In the genomic region with DNA sequence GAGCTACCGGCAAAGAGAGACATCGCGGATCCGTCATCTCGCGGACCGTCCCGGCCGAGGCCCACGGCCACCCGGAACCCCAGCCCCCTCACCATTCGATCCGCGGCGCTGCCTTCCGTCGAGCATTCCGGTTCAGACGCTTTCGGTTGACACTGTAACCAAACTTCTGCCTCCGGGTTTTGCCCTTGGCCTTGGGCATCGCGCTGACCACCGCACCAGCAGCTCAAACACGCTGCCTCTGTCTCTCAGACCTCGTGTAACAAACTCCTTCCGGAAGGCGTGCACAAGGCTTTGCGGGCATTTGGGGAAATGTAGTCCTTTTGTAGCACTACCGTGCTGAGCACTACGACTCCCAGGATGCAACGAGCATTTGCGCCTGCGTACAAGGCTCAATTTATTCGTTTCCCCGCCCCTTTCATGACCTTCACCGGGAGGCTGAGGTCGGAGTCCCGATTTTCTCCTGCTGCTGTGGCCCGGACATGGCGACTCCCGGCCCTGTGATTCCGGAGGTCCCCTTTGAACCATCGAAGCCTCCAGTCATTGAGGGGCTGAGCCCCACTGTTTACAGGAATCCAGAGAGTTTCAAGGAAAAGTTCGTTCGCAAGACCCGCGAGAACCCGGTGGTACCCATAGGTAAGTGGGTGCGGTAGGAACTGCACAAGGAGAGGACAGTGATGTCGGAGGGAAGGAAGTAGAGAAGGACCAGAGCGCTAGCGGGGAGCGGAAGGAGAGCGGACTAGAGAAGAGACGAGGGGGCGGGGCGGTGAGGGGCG, we compare ENCODE assay signal across 8 cellular contexts. TPM values are rescaled to one million over a fixed set of nuclear protein-coding genes. Genes with fewer than 3 reads are reported as not detected.
DNase-seq lines count a peak whose midpoint lies in the region; ATAC-seq, FAIRE-seq and TF ChIP-seq lines count a peak whose summit lies in the region.

A gene with protein sequence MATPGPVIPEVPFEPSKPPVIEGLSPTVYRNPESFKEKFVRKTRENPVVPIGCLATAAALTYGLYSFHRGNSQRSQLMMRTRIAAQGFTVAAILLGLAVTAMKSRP (plus strand): TSS at position 411 of the 773 bp plus-strand sequence. CDS start 69 bp downstream, at position 480.
A gene with protein sequence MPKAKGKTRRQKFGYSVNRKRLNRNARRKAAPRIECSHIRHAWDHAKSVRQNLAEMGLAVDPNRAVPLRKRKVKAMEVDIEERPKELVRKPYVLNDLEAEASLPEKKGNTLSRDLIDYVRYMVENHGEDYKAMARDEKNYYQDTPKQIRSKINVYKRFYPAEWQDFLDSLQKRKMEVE (minus strand): TSS at position 258 of the 773 bp plus-strand sequence. CDS start 59 bp downstream, at position 199.

- in situ Hi-C loops in ACHN (cut with HindIII; ENCODE audit: low pct_ligation_motif_present, low pct_unique_long_range_greater_than_20kb, low sequenced_read_pairs): no loop called here
- in situ Hi-C loops in mammary epithelial cell (cut with MboI; ENCODE audit: low sequenced_read_pairs in 2 of 2): no loop called here

- peaks cover 12% of the 10 kb centered on the region for H3K4me1 ChIP-seq in mammary epithelial cell (ENCODE audit: insufficient read depth, low read length)
- peaks cover 4 to 5% of the 10 kb centered on the region in 2 donors for H3K4me1 ChIP-seq in small intestine (ENCODE audit: control insufficient read depth in 2 of 2, insufficient read depth in 1 of 2, low read depth in 1 of 2, low read length in 1 of 2)

- TF ChIP-seq CTCF in WERI-Rb-1 (IDR thresholded peaks at IDR 0.05; ENCODE audit: low read depth, low read length) (no peak), mammary epithelial cell (conservative IDR thresholded peaks at IDR 0.05 in 1 of 2, IDR thresholded peaks at IDR 0.05 in 1 of 2; ENCODE audit: extremely low read depth in 1 of 2, insufficient read depth in 1 of 2, low read depth in 1 of 2, low read length in 2 of 2) (no peak)

- ATAC-seq in GM18873 (IDR thresholded peaks at IDR 0.05; ENCODE audit: low FRiP score, unreplicated experiment): peak; percentile 78
- ATAC-seq in HG03139 (IDR thresholded peaks at IDR 0.05; ENCODE audit: unreplicated experiment): peak; percentile 84

- no peaks in the 10 kb centered on the region for H4K20me1 ChIP-seq in mammary epithelial cell (ENCODE audit: insufficient read depth, low read length)

- DNase-seq in ACHN (peak; percentile 98), NCI-H2227 (lab: John Stamatoyannopoulos, UW; ENCODE audit: unreplicated experiment) (peak; percentile 96), WERI-Rb-1 (peak; percentile 99), mammary epithelial cell (peak; percentile 98), iPS-NIHi11 (ENCODE audit: low spot score) (peak; percentile 95), small intestine (peak; percentile 100)

- no peaks in the 10 kb centered on the region for H3K27me3 ChIP-seq in WERI-Rb-1 (ENCODE audit: insufficient read depth, low read depth, severe bottlenecking)
- H3K27me3 ChIP-seq in mammary epithelial cell (ENCODE audit: insufficient read depth, low read length): no peaks in the 10 kb centered on the region
- no peaks in the 10 kb centered on the region for H3K27me3 ChIP-seq in small intestine (ENCODE audit: control insufficient read depth in 2 of 2, insufficient read depth in 2 of 2, low read length in 2 of 2)

- intact Hi-C loops in mammary epithelial cell (cut with micrococcal nuclease): loop anchor here (1.0 to 2.0 kb wide), 5 partner anchors 22 to 149 kb away; partner anchors contain the start of genes FAF2, KIAA1191 and RNF44

- H3K9ac ChIP-seq in mammary epithelial cell (ENCODE audit: insufficient read depth, low read length): peak within 1 kb of the TSS; percentile 92

- H3K79me2 ChIP-seq in mammary epithelial cell (ENCODE audit: insufficient read depth, low read length): peaks cover 74% of the 10 kb centered on the region

- peak within 1 kb of the TSS; percentile 98 for H3K27ac ChIP-seq in WERI-Rb-1
- H3K27ac ChIP-seq in mammary epithelial cell (ENCODE audit: insufficient read depth, low read depth, low read length): peak within 1 kb of the TSS; percentile 90
- peak within 1 kb of the TSS; percentile 96 to 98 for H3K27ac ChIP-seq in small intestine (ENCODE audit: low read depth in 1 of 2, low read length in 1 of 2)

- dilution Hi-C loops in mammary epithelial cell (cut with HindIII; ENCODE audit: low sequenced_read_pairs): no loop called here

- peak within 1 kb of the TSS; percentile 91 for H3K4me2 ChIP-seq in mammary epithelial cell (ENCODE audit: insufficient read depth, low read depth, low read length)

- H2AFZ ChIP-seq in mammary epithelial cell (ENCODE audit: low read depth, low read length): peak within 1 kb of the TSS; percentile 94

- CTCF ChIA-PET in mammary epithelial cell (lab: Charles Lee; ENCODE audit: low non-redundant PET): no interaction called here

- H3K36me3 ChIP-seq in WERI-Rb-1: peaks cover 59% of the 10 kb centered on the region
- peaks cover 34% of the 10 kb centered on the region for H3K36me3 ChIP-seq in mammary epithelial cell (ENCODE audit: insufficient read depth, low read length)
- H3K36me3 ChIP-seq in small intestine (ENCODE audit: control insufficient read depth in 2 of 2, insufficient read depth in 2 of 2, low read length in 2 of 2): peaks cover 6 to 16% of the 10 kb centered on the region in 2 donors

- BruUV-seq in mammary epithelial cell (replicated peaks; lab: Mats Ljungman, UMichigan): no TSS peak

- no peaks in the 10 kb centered on the region for H3K9me3 ChIP-seq in WERI-Rb-1 (ENCODE audit: severe bottlenecking)
- H3K9me3 ChIP-seq in mammary epithelial cell (replicated peaks; ENCODE audit: insufficient read depth, low read length): no peaks in the 10 kb centered on the region
- no peaks in the 10 kb centered on the region for H3K9me3 ChIP-seq in small intestine (ENCODE audit: control insufficient read depth, low read depth)

- FAIRE-seq in small intestine (lab: Jason Lieb, UNC): no peak

- WGBS in mammary epithelial cell (ENCODE audit: low coverage, missing lambda C conversion rate): 2% methylated on average over 30 of the region's 59 CpGs
- 0 to 1% (median 1%) methylated on average over 51 to 59 of the region's 59 CpGs for WGBS in small intestine, 3 donors

- H3K4me3 ChIP-seq in WERI-Rb-1 (ENCODE audit: low read depth, low read length) (peak within 1 kb of the TSS; percentile 67), mammary epithelial cell (replicated peaks in 1 of 3; ENCODE audit: insufficient read depth in 1 of 3, low read depth in 2 of 3, low read length in 3 of 3) (peak within 1 kb of the TSS; percentile 67 to 79 (median 75)), small intestine (ENCODE audit: low read depth in 1 of 2, low read length in 2 of 2) (peak within 1 kb of the TSS; percentile 70 to 78)

RNA-seq across cellular contexts. Expression of the first gene that starts in this region (rescaled TPM):
- 10 to 100 TPM; 30.3 to 93.0 TPM for total RNA-seq in mammary epithelial cell
- polyA plus RNA-seq in mammary epithelial cell (141 TPM), small intestine (100 to 1,000 TPM; 207 to 343 (median 333) TPM)
- polyA minus RNA-seq in mammary epithelial cell: 111 TPM

RNA-seq across cellular contexts. Expression of the second gene that starts in this region (rescaled TPM):
- 10 to 100 TPM in 1 of 2 donors, 1 to 10 TPM in 1; 8.7 to 61.4 TPM for total RNA-seq in mammary epithelial cell
- 103 TPM for polyA plus RNA-seq in mammary epithelial cell
- polyA minus RNA-seq in mammary epithelial cell: 22.5 TPM
- polyA plus RNA-seq in small intestine: 10 to 100 TPM; 28.6 to 47.6 (median 29.7) TPM

Comparison
In these comparisons a context has a peak if more than half of its experiments do, and no peak if none do; other contexts are left out.
1. Peak in every context shown above with its lines: DNase-seq, ATAC-seq, H3K4me3 ChIP-seq and H3K27ac ChIP-seq.